In the genomic region with DNA sequence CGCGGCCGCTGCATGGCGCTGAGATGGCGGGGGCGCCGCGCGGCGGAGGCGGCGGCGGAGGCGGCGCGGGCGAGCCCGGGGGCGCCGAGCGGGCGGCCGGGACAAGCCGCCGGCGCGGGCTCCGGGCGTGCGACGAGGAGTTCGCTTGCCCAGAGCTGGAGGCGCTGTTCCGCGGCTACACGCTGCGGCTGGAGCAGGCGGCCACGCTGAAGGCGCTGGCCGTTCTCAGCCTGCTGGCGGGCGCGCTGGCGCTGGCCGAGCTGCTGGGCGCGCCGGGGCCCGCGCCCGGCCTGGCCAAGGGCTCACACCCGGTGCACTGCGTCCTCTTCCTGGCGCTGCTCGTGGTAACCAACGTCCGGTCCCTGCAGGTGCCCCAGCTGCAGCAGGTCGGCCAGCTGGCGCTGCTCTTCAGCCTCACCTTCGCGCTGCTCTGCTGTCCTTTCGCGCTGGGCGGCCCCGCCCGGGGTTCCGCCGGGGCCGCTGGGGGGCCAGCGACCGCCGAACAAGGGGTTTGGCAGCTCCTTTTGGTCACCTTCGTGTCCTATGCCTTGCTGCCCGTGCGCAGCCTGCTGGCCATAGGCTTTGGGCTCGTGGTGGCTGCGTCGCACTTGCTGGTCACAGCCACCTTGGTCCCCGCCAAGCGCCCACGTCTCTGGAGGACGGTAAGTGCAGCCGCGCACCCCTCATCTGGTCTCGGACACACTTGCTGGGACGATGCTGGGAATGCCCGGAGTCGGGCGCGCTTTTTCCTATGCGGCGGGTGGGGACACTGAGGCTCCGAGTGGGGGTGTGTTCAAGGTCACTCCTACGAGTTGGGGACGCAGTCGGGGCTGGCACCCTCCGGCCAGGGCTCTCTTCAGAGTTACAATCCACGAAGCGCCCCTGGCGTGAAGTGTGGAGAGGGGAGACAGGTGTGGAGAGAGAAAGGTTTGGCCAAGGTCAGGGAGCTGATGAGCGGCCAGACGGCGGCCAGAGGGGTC, we compare ENCODE assay signal across 9 cellular contexts. TPM values are rescaled to one million over a fixed set of nuclear protein-coding genes. Genes with fewer than 3 reads are reported as not detected.
DNase-seq lines count a peak whose midpoint lies in the region; ATAC-seq and TF ChIP-seq lines count a peak whose summit lies in the region.
"Had no signal": no experiment of that assay in that cellular context is flagged by ENCODE, and none has a peak within 500 bp of the region (broad histone marks: within the 10 kb centered on the region; RNA-seq: fewer than 3 reads in every experiment).

No MANE protein-coding gene starts in this region.

- H3K27ac ChIP-seq in right atrium auricular region (no peak overlapping the region), skin epidermis (no peak overlapping the region)
- H3K27ac ChIP-seq: epithelial cell of prostate had no signal

- H3K9me3 ChIP-seq in right atrium auricular region = no peaks in the 10 kb centered on the region

- H3K27me3 ChIP-seq in right atrium auricular region = no peaks in the 10 kb centered on the region

- no peaks in the 10 kb centered on the region for H3K36me3 Mint-ChIP-seq in T-helper 1 cell treated with Interleukin-12 subunit alpha and Interleukin-12 subunit beta and Interleukin-4 antibody, amounts not matched to agents 30 μg/mL and 1 μg/mL, for 36 hours (ENCODE audit: low read depth)
- H3K36me3 Mint-ChIP-seq in activated naive CD8-positive, alpha-beta T cell treated with anti-CD3 and anti-CD28 coated beads, Interleukin-2, amount 10 ng/mL, durations not matched to agents 7 days and 5 days = no peaks in the 10 kb centered on the region

- H3K4me3 Mint-ChIP-seq in T-helper 1 cell treated with Interleukin-12 subunit alpha and Interleukin-12 subunit beta and Interleukin-4 antibody, amounts not matched to agents 30 μg/mL and 1 μg/mL, for 36 hours = peak overlapping the region; percentile 37
- H3K4me3 Mint-ChIP-seq in activated naive CD8-positive, alpha-beta T cell treated with anti-CD3 and anti-CD28 coated beads, Interleukin-2, amount 10 ng/mL, durations not matched to agents 7 days and 5 days = peak overlapping the region; percentile 16

- POLR2A ChIA-PET in activated naive CD8-positive, alpha-beta T cell treated with anti-CD3 and anti-CD28 coated beads, Interleukin-2, amount 10 ng/mL, durations not matched to agents 7 days and 5 days (lab: Charles Lee) = no interaction called here

- H3K27me3 Mint-ChIP-seq in T-helper 1 cell treated with Interleukin-12 subunit alpha and Interleukin-12 subunit beta and Interleukin-4 antibody, amounts not matched to agents 30 μg/mL and 1 μg/mL, for 36 hours (ENCODE audit: low read depth) = peaks cover 60% of the 10 kb centered on the region
- H3K27me3 Mint-ChIP-seq in activated naive CD8-positive, alpha-beta T cell treated with anti-CD3 and anti-CD28 coated beads, Interleukin-2, amount 10 ng/mL, durations not matched to agents 7 days and 5 days = peaks cover 44% of the 10 kb centered on the region

- H3K4me3 ChIP-seq in right atrium auricular region (peak overlapping the region; percentile 52 to 63), skin epidermis (peak overlapping the region; percentile 24 to 46 (median 31))

- TF ChIP-seq CTCF in right atrium auricular region (IDR thresholded peaks at IDR 0.05) = peak in 1 of 2 donors; percentile 23

- no peaks in the 10 kb centered on the region for H3K4me1 Mint-ChIP-seq in T-helper 1 cell treated with Interleukin-12 subunit alpha and Interleukin-12 subunit beta and Interleukin-4 antibody, amounts not matched to agents 30 μg/mL and 1 μg/mL, for 36 hours (ENCODE audit: low read depth)
- H3K4me1 Mint-ChIP-seq in activated naive CD8-positive, alpha-beta T cell treated with anti-CD3 and anti-CD28 coated beads, Interleukin-2, amount 10 ng/mL, durations not matched to agents 7 days and 5 days = no peaks in the 10 kb centered on the region

- DNase-seq in T-helper 1 cell (no peak), HuH-7 (ENCODE audit: low spot score) (peak; percentile 63), right atrium auricular region (ENCODE audit: low spot score) (no peak), foreskin melanocyte (no peak), dedifferentiated amniotic fluid mesenchymal stem cell (ENCODE audit: extremely low spot score) (no peak)
- peak; percentile 38 for DNase-seq in activated naive CD8-positive, alpha-beta T cell treated with anti-CD3 and anti-CD28 coated beads, Interleukin-2, amount 10 ng/mL, durations not matched to agents 7 days and 5 days

- no peaks in the 10 kb centered on the region for H3K9me3 Mint-ChIP-seq in T-helper 1 cell treated with Interleukin-12 subunit alpha and Interleukin-12 subunit beta and Interleukin-4 antibody, amounts not matched to agents 30 μg/mL and 1 μg/mL, for 36 hours
- no peaks in the 10 kb centered on the region for H3K9me3 Mint-ChIP-seq in activated naive CD8-positive, alpha-beta T cell treated with anti-CD3 and anti-CD28 coated beads, Interleukin-2, amount 10 ng/mL, durations not matched to agents 7 days and 5 days

- H3K27ac Mint-ChIP-seq in T-helper 1 cell treated with Interleukin-12 subunit alpha and Interleukin-12 subunit beta and Interleukin-4 antibody, amounts not matched to agents 30 μg/mL and 1 μg/mL, for 36 hours = no peak overlapping the region
- H3K27ac Mint-ChIP-seq in activated naive CD8-positive, alpha-beta T cell treated with anti-CD3 and anti-CD28 coated beads, Interleukin-2, amount 10 ng/mL, durations not matched to agents 7 days and 5 days = no peak overlapping the region

- H3K4me1 ChIP-seq in right atrium auricular region = peaks cover 0 to 25% of the 10 kb centered on the region in 2 donors

- ATAC-seq in activated naive CD8-positive, alpha-beta T cell treated with anti-CD3 and anti-CD28 coated beads, Interleukin-2, amount 10 ng/mL, durations not matched to agents 7 days and 5 days (ENCODE audit: low read depth) = peak; percentile 47

- H3K36me3 ChIP-seq in right atrium auricular region = no peaks in the 10 kb centered on the region

RNA-seq across cellular contexts. Expression of a gene that starts 0.6 kb away (rescaled TPM):
- under 1 TPM; 0.03 to 0.14 TPM for total RNA-seq in activated naive CD8-positive, alpha-beta T cell treated with anti-CD3 and anti-CD28 coated beads, Interleukin-2, amount 10 ng/mL, durations not matched to agents 7 days and 5 days
- 1 to 10 TPM; 2.4 to 3.2 TPM for total RNA-seq in right atrium auricular region

Comparison
In these comparisons a context has a peak if more than half of its experiments do, and no peak if none do; other contexts are left out.
1. DNase-seq: peak in HuH-7 (single experiment) and activated naive CD8-positive, alpha-beta T cell treated with anti-CD3 and anti-CD28 coated beads, Interleukin-2, amount 10 ng/mL, durations not matched to agents 7 days and 5 days (single experiment); none in T-helper 1 cell (0 of 5), right atrium auricular region (single experiment), foreskin melanocyte (single experiment) and dedifferentiated amniotic fluid mesenchymal stem cell (single experiment).